ENCODE assay signal across 23 cellular contexts in the genomic region with DNA sequence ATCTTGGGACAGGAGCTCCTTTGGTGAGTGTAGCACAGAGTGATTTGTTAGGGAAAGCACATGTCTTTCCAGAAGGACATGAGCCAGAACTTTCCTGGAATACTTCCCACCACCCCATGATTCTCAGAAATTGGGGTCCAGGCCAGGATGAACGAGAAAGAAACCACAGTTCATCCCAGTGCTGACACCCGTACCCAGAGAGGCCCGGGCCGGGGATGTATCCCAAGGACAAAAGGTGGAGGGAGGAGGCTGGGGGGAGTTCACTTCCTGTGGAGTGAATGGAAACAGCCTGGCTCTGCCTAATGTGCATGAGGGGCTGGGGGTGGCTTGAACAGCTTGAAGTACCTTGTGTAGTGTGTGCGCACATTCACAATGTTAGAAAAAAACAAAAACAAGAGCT.
"Had no signal": no experiment of that assay in that cellular context is flagged by ENCODE, and none has a peak within 500 bp of the region (broad histone marks: within the 10 kb centered on the region; RNA-seq: fewer than 3 reads in every experiment).

No MANE protein-coding gene starts in this region.

- H3K27me3 Mint-ChIP-seq: activated B cell treated with CpG ODN at 0.5 μM for 24 hours; activated CD4-positive, alpha-beta T cell treated with anti-CD3 and anti-CD28 coated beads, Interleukin-2, amount 10 ng/mL, durations not matched to agents 24 days and 14 days; activated naive CD4-positive, alpha-beta T cell treated with anti-CD3 and anti-CD28 coated beads, Interleukin-2, amount 10 ng/mL, durations not matched to agents 7 days and 5 days; activated naive CD8-positive, alpha-beta T cell treated with anti-CD3 and anti-CD28 coated beads for 36 hours; T-helper 17 cell had no signal

- H3K4me3 Mint-ChIP-seq: activated B cell treated with CpG ODN at 0.5 μM for 24 hours; activated CD4-positive, alpha-beta T cell treated with anti-CD3 and anti-CD28 coated beads, Interleukin-2, amount 10 ng/mL, durations not matched to agents 24 days and 14 days; activated naive CD4-positive, alpha-beta T cell treated with anti-CD3 and anti-CD28 coated beads, Interleukin-2, amount 10 ng/mL, durations not matched to agents 7 days and 5 days; activated naive CD8-positive, alpha-beta T cell treated with anti-CD3 and anti-CD28 coated beads for 36 hours; activated T-cell treated with anti-CD3 and anti-CD28 coated beads, Interleukin-2, amount 50 U/mL, for 4 hours; T-helper 17 cell had no signal

- H3K36me3 ChIP-seq: brain microvascular endothelial cell, cardiac muscle cell, MG63 had no signal

- H3K9me3 Mint-ChIP-seq: activated B cell treated with CpG ODN at 0.5 μM for 24 hours; activated CD4-positive, alpha-beta T cell treated with anti-CD3 and anti-CD28 coated beads, Interleukin-2, amount 10 ng/mL, durations not matched to agents 24 days and 14 days; activated naive CD4-positive, alpha-beta T cell treated with anti-CD3 and anti-CD28 coated beads, Interleukin-2, amount 10 ng/mL, durations not matched to agents 7 days and 5 days; activated naive CD8-positive, alpha-beta T cell treated with anti-CD3 and anti-CD28 coated beads for 36 hours; activated T-cell treated with anti-CD3 and anti-CD28 coated beads, Interleukin-2, amount 50 U/mL, for 4 hours had no signal

- DNase-seq: activated B cell treated with CpG ODN at 0.5 μM for 24 hours; activated CD4-positive, alpha-beta T cell treated with anti-CD3 and anti-CD28 coated beads for 1 hour; activated CD4-positive, alpha-beta T cell treated with anti-CD3 and anti-CD28 coated beads, Interleukin-2, amount 10 ng/mL, durations not matched to agents 24 days and 14 days; activated CD4-positive, alpha-beta T cell treated with anti-CD3 and anti-CD28 coated beads, Interleukin-2, amount 50 U/mL, for 48 hours; activated CD8-positive, alpha-beta memory T cell treated with anti-CD3 and anti-CD28 coated beads for 24 hours; activated gamma-delta T cell treated with Interleukin-2 at 50 U/mL for 16 hours; activated naive CD4-positive, alpha-beta T cell treated with anti-CD3 and anti-CD28 coated beads, Interleukin-2, amount 10 ng/mL, durations not matched to agents 7 days and 5 days; activated naive CD8-positive, alpha-beta T cell treated with anti-CD3 and anti-CD28 coated beads for 36 hours; activated T-cell treated with anti-CD3 and anti-CD28 coated beads, Interleukin-2, amount 50 U/mL, for 4 hours; brain microvascular endothelial cell; cerebellar nuclear complex; MG63; MV-4-11; NCI-H1092 treated with DMSO at 0.1 percent for 48 hours; NCI-H1436; NCI-H1694 treated with DMSO at 0.1 percent for 48 hours; NCI-H2029 treated with DMSO at 0.1 percent for 48 hours; NCI-H510A treated with DMSO at 0.1 percent for 48 hours; PC-3; SIG-M5; T-helper 17 cell; T-helper 9 cell had no signal

- H3K27ac Mint-ChIP-seq: activated B cell treated with CpG ODN at 0.5 μM for 24 hours; activated CD4-positive, alpha-beta T cell treated with anti-CD3 and anti-CD28 coated beads, Interleukin-2, amount 10 ng/mL, durations not matched to agents 24 days and 14 days; activated naive CD4-positive, alpha-beta T cell treated with anti-CD3 and anti-CD28 coated beads, Interleukin-2, amount 10 ng/mL, durations not matched to agents 7 days and 5 days; activated naive CD8-positive, alpha-beta T cell treated with anti-CD3 and anti-CD28 coated beads for 36 hours had no signal

- H3K9me3 ChIP-seq: MG63 had no signal

- H3K27me3 ChIP-seq: brain microvascular endothelial cell, cardiac muscle cell, MG63 had no signal

- ATAC-seq: activated T-cell treated with anti-CD3 and anti-CD28 coated beads, Interleukin-2, amount 50 U/mL, for 4 hours; PC-3; T-helper 17 cell had no signal

- H3K27ac ChIP-seq: brain microvascular endothelial cell, cardiac muscle cell had no signal

- H3K4me3 ChIP-seq: cardiac muscle cell, MG63 had no signal
